Comparison of ENCODE assay signal across 18 cellular contexts in genomic region chr9:127184641-127185040, GRCh38.
DNase-seq lines count a peak whose midpoint lies in the region; ATAC-seq and TF ChIP-seq lines count a peak whose summit lies in the region.
"Had no signal": no experiment of that assay in that cellular context is flagged by ENCODE, and none has a peak within 500 bp of the region (broad histone marks: within the 10 kb centered on the region; RNA-seq: fewer than 3 reads in every experiment).

No MANE protein-coding gene starts in this region.

- H3K4me3 ChIP-seq in esophagus squamous epithelium (no peak overlapping the region), thoracic aorta (no peak overlapping the region)

- H3K27me3 ChIP-seq in esophagus squamous epithelium (no peaks in the 10 kb centered on the region), thoracic aorta (replicated peaks; ENCODE audit: insufficient read depth) (no peaks in the 10 kb centered on the region)

- no peak for TF ChIP-seq POLR2A in esophagus squamous epithelium (IDR thresholded peaks at IDR 0.05)

- H3K27me3 Mint-ChIP-seq in nephron progenitor cell (ENCODE audit: low read depth, poor library complexity), result peaks cover 5% of the 10 kb centered on the region
- H3K27me3 Mint-ChIP-seq: activated CD4-positive, alpha-beta memory T cell treated with anti-CD3 and anti-CD28 coated beads for 36 hours; naive B cell had no signal

- WGBS in esophagus squamous epithelium, 2 donors, result 86 to 100% methylated on average over 4 to 10 of the region's 10 CpGs

- H3K9me3 Mint-ChIP-seq in nephron progenitor cell, result no peaks in the 10 kb centered on the region
- H3K9me3 Mint-ChIP-seq: activated CD4-positive, alpha-beta memory T cell treated with anti-CD3 and anti-CD28 coated beads for 36 hours; activated T-cell treated with anti-CD3 and anti-CD28 coated beads, Interleukin-2, amount 50 U/mL, for 72 hours; naive B cell had no signal

- H3K4me1 ChIP-seq in esophagus squamous epithelium (peaks cover 19 to 86% (median 49%) of the 10 kb centered on the region in 3 donors), thoracic aorta (ENCODE audit: control insufficient read depth in 1 of 2, low read depth in 2 of 2) (peaks cover 21 to 62% of the 10 kb centered on the region in 2 donors)

- H3K9me3 ChIP-seq in esophagus squamous epithelium (no peaks in the 10 kb centered on the region), thoracic aorta (no peaks in the 10 kb centered on the region)

- peaks cover 59% of the 10 kb centered on the region for H3K4me1 Mint-ChIP-seq in nephron progenitor cell

- no peak for DNase-seq in esophagus squamous epithelium (lab: John Stamatoyannopoulos, UW)
- no peak for DNase-seq in nephron progenitor cell
- DNase-seq in thoracic aorta (ENCODE audit: low spot score), result no peak
- DNase-seq in islet precursor cell, result no peak
- DNase-seq in activated CD4-positive, alpha-beta T cell treated with anti-CD3 and anti-CD28 coated beads, Interleukin-2, amount 50 U/mL, for 4 hours, result no peak
- no peak for DNase-seq in NCI-H2196 (lab: John Stamatoyannopoulos, UW; ENCODE audit: unreplicated experiment)
- DNase-seq: activated CD4-positive, alpha-beta memory T cell treated with anti-CD3 and anti-CD28 coated beads for 36 hours; activated T-cell treated with anti-CD3 and anti-CD28 coated beads, Interleukin-2, amount 50 U/mL, for 72 hours; EL; naive B cell; NCI-H1930; stimulated activated naive CD8-positive, alpha-beta T cell treated with anti-CD3 and anti-CD28 coated beads, Interleukin-15, Interleukin-2, amounts not matched to agents 100 U/mL and 50 U/mL, for 24 hours; T-helper 1 cell had no signal

- peak; percentile 17 for ATAC-seq in HG02571 (IDR thresholded peaks at IDR 0.05; ENCODE audit: unreplicated experiment)
- ATAC-seq in thoracic aorta (ENCODE audit: insufficient number of reproducible peaks, low FRiP score, low read depth), result no peak
- no peak for ATAC-seq in HG02870 (IDR thresholded peaks at IDR 0.05; ENCODE audit: unreplicated experiment)
- ATAC-seq: activated T-cell treated with anti-CD3 and anti-CD28 coated beads, Interleukin-2, amount 50 U/mL, for 72 hours; left lobe of liver; stimulated activated naive CD8-positive, alpha-beta T cell treated with anti-CD3 and anti-CD28 coated beads, Interleukin-15, Interleukin-2, amounts not matched to agents 100 U/mL and 50 U/mL, for 24 hours had no signal

- H3K36me3 Mint-ChIP-seq in nephron progenitor cell (ENCODE audit: low read depth), result no peaks in the 10 kb centered on the region

- no peak overlapping the region for H3K4me3 Mint-ChIP-seq in nephron progenitor cell
- H3K4me3 Mint-ChIP-seq: activated CD4-positive, alpha-beta memory T cell treated with anti-CD3 and anti-CD28 coated beads for 36 hours; activated T-cell treated with anti-CD3 and anti-CD28 coated beads, Interleukin-2, amount 50 U/mL, for 72 hours had no signal

- intact Hi-C loops in esophagus squamous epithelium (cut with DNase I), result no loop called here

- H3K36me3 ChIP-seq in esophagus squamous epithelium, result no peaks in the 10 kb centered on the region
- H3K36me3 ChIP-seq in thoracic aorta, result no peaks in the 10 kb centered on the region

- H3K27ac Mint-ChIP-seq in nephron progenitor cell, result peak overlapping the region; percentile 69
- H3K27ac Mint-ChIP-seq: activated CD4-positive, alpha-beta memory T cell treated with anti-CD3 and anti-CD28 coated beads for 36 hours; activated T-cell treated with anti-CD3 and anti-CD28 coated beads, Interleukin-2, amount 50 U/mL, for 72 hours had no signal

- peak overlapping the region in 3 of 4 donors; percentile 86 to 93 (median 89) for H3K27ac ChIP-seq in esophagus squamous epithelium
- peak overlapping the region; percentile 94 to 98 for H3K27ac ChIP-seq in thoracic aorta
- H3K27ac ChIP-seq: parathyroid adenoma, VCaP had no signal

- TF ChIP-seq CTCF in esophagus squamous epithelium (IDR thresholded peaks at IDR 0.05) (no peak), nephron progenitor cell (IDR thresholded peaks at IDR 0.05) (no peak), thoracic aorta (IDR thresholded peaks at IDR 0.05) (no peak)
